In the genomic region with DNA sequence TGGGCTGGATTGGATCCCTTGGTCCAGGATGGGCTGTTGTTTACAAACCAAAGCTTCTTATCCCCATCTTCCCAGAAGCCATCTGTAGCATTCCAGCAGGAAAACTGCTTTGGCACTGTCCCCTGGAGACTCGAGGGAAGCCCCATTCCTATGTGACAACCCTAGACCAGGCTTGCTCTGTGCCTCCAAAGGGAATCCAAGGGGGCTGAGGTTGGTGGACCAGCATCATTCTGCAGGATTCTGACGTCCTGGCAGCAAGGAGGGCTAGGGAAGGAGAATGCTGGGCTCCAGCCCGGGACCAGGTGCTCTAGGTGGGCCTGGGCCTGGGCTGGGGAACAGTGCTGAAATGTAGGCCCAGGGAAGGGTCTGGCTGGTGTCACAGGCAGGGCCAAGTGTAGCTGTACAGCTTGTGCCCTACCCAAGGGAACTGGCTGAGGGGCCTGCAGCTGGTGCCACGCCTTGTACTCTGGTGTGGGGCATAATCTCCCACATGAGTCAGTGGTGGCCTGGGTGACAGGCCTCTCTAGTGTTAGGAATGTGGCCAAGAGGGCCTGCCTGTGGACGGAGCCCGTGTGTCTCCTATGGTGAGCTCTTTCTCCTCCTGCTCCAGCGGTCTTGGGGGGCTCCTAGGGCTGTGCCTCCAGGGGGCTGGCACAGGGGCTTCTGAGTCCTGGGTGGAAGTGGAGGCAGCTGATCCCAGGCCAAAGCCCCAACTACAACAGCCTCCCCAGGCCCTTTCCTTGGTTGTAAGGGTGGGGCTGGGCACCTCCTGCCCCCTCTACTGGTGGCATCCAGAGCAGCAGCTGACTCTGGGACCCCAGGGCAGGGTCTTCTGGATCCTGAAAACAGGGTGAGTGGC, we compare ENCODE assay signal across 9 cellular contexts. TPM values are rescaled to one million over a fixed set of nuclear protein-coding genes. Genes with fewer than 3 reads are reported as not detected.
DNase-seq lines count a peak whose midpoint lies in the region; ATAC-seq, FAIRE-seq and TF ChIP-seq lines count a peak whose summit lies in the region.
"Had no signal": no experiment of that assay in that cellular context is flagged by ENCODE, and none has a peak within 500 bp of the region (broad histone marks: within the 10 kb centered on the region; RNA-seq: fewer than 3 reads in every experiment).

No MANE protein-coding gene starts in this region.

- H3K4me3 ChIP-seq in brain microvascular endothelial cell (ENCODE audit: low read depth, low read length), result no peak overlapping the region
- no peak overlapping the region for H3K4me3 ChIP-seq in mucosa of descending colon

- peaks cover 15% of the 10 kb centered on the region for H3K4me1 ChIP-seq in mucosa of descending colon (ENCODE audit: low read depth)

- H3K27me3 ChIP-seq in brain microvascular endothelial cell (replicated peaks), result no peaks in the 10 kb centered on the region

- in situ Hi-C loops in brain microvascular endothelial cell (cut with HindIII; ENCODE audit: low pct_ligation_motif_present, low sequenced_read_pairs), result no loop called here

- no peak for FAIRE-seq in HTR-8/SVneo (lab: Jason Lieb, UNC)
- FAIRE-seq: GM18507 had no signal

- DNase-seq in AG08396 (ENCODE audit: low spot score) (peak; percentile 70), HTR-8/SVneo (ENCODE audit: insufficient read length, low spot score) (peak; percentile 36), brain microvascular endothelial cell (no peak), mucosa of descending colon (peak in 1 of 3 donors; percentile 65), globus pallidus (ENCODE audit: low spot score) (no peak)
- no peak for DNase-seq in activated CD4-positive, alpha-beta T cell treated with anti-CD3 and anti-CD28 coated beads for 1 hour

- no peaks in the 10 kb centered on the region for H3K9me3 ChIP-seq in mucosa of descending colon

- no peak overlapping the region for H3K27ac ChIP-seq in brain microvascular endothelial cell

- ATAC-seq in mucosa of descending colon (peak; percentile 81), GM19455 (IDR thresholded peaks at IDR 0.05; ENCODE audit: unreplicated experiment) (no peak), HG02981 (IDR thresholded peaks at IDR 0.05; ENCODE audit: unreplicated experiment) (no peak)

- peak; percentile 80 for TF ChIP-seq CTCF in brain microvascular endothelial cell (IDR thresholded peaks at IDR 0.05; ENCODE audit: low read depth, low read length, missing control alignments)
- TF ChIP-seq CTCF in mucosa of descending colon (IDR thresholded peaks at IDR 0.05), result no peak

- intact Hi-C loops in mucosa of descending colon (cut with DNase I, micrococcal nuclease), result no loop called here

- no peaks in the 10 kb centered on the region for H3K36me3 ChIP-seq in brain microvascular endothelial cell (replicated peaks)
- no peaks in the 10 kb centered on the region for H3K36me3 ChIP-seq in mucosa of descending colon (ENCODE audit: low read depth)

RNA-seq across cellular contexts. Expression of gene TRIM8, which starts 25.2 kb away (rescaled TPM):
- 10 to 100 TPM; 65.5 to 89.9 (median 71.3) TPM for total RNA-seq in mucosa of descending colon

RNA-seq across cellular contexts. Expression of gene ARL3, which starts 44.8 kb away (rescaled TPM):
- 10 to 100 TPM in 1 of 3 donors, 1 to 10 TPM in 2; 2.4 to 11.2 (median 4.4) TPM for total RNA-seq in mucosa of descending colon

RNA-seq across cellular contexts. Expression of gene SFXN2, which starts 45.0 kb away (rescaled TPM):
- total RNA-seq in mucosa of descending colon, result 10 to 100 TPM in 2 of 3 donors, 1 to 10 TPM in 1; 6.9 to 19.1 (median 14.2) TPM

Comparison
In these comparisons a context has a peak if more than half of its experiments do, and no peak if none do; other contexts are left out.
1. DNase-seq: peak in AG08396 (single experiment) and HTR-8/SVneo (single experiment); none in brain microvascular endothelial cell (single experiment), globus pallidus (single experiment) and activated CD4-positive, alpha-beta T cell treated with anti-CD3 and anti-CD28 coated beads for 1 hour (single experiment).